In the genomic region with DNA sequence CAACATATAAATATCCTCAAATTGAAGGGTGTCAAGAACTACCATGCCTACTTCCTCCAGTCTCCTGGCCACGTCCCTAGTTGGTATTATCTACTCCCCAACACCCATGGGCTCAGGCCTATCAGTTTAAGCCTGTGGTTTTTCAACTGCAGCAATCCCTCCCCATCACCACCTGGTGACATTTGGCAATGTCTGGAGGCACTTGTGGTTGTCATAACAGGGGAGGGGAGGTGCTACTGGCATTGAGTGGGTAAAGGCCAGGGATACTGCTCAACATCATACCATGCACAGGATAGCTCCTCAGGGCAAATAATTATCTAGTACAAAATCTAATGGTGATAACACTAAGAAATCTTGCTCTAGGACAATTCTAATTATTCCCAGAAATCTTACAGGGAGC, we compare ENCODE assay signal across 18 cellular contexts.
DNase-seq lines count a peak whose midpoint lies in the region; ATAC-seq lines count a peak whose summit lies in the region.
"Had no signal": no experiment of that assay in that cellular context is flagged by ENCODE, and none has a peak within 500 bp of the region (broad histone marks: within the 10 kb centered on the region; RNA-seq: fewer than 3 reads in every experiment).

No MANE protein-coding gene starts in this region.

- ATAC-seq in GM19463 (IDR thresholded peaks at IDR 0.05; ENCODE audit: unreplicated experiment): no peak
- ATAC-seq: CD8-positive, alpha-beta T cell; HepG2 had no signal

- DNase-seq in SIG-M5 treated with dmso at 0.1 percent for 504 hours (lab: John Stamatoyannopoulos, UW; ENCODE audit: unreplicated experiment) (peak; percentile 21), SIG-M5 (lab: John Stamatoyannopoulos, UW) (no peak), Kasumi-1 (lab: John Stamatoyannopoulos, UW) (peak; percentile 65 to 66), NOMO-1 treated with DMSO at 0.1 percent for 48 hours (lab: John Stamatoyannopoulos, UW; ENCODE audit: unreplicated experiment) (peak; percentile 6), myocyte (ENCODE audit: low read depth) (peak; percentile 42), NCI-H1105 (lab: John Stamatoyannopoulos, UW) (no peak)
- DNase-seq in stimulated activated CD4-positive, alpha-beta T cell treated with anti-CD3 and anti-CD28 coated beads, Interleukin-2, amount 100 ng/mL, for 48 hours: no peak
- DNase-seq: CD8-positive, alpha-beta T cell; H9; Karpas-422; NCI-H187 treated with DMSO at 0.1 percent for 48 hours; NCI-H510A; NK-92 treated with Interleukin-12 subunit alpha and Interleukin-12 subunit beta, amount 100 ng/mL, for 24 hours; Peyer's patch; Right ventricle myocardium superior; T-helper 9 cell had no signal

Comparison
In these comparisons a context has a peak if more than half of its experiments do, and no peak if none do; other contexts are left out.
1. DNase-seq: peak in SIG-M5 treated with dmso at 0.1 percent for 504 hours (single experiment), Kasumi-1 (2 of 2), NOMO-1 treated with DMSO at 0.1 percent for 48 hours (single experiment) and myocyte (single experiment); none in SIG-M5 (single experiment), NCI-H1105 (single experiment) and stimulated activated CD4-positive, alpha-beta T cell treated with anti-CD3 and anti-CD28 coated beads, Interleukin-2, amount 100 ng/mL, for 48 hours (0 of 2).